19 cellular contexts compared by ENCODE assay signal in the genomic region with DNA sequence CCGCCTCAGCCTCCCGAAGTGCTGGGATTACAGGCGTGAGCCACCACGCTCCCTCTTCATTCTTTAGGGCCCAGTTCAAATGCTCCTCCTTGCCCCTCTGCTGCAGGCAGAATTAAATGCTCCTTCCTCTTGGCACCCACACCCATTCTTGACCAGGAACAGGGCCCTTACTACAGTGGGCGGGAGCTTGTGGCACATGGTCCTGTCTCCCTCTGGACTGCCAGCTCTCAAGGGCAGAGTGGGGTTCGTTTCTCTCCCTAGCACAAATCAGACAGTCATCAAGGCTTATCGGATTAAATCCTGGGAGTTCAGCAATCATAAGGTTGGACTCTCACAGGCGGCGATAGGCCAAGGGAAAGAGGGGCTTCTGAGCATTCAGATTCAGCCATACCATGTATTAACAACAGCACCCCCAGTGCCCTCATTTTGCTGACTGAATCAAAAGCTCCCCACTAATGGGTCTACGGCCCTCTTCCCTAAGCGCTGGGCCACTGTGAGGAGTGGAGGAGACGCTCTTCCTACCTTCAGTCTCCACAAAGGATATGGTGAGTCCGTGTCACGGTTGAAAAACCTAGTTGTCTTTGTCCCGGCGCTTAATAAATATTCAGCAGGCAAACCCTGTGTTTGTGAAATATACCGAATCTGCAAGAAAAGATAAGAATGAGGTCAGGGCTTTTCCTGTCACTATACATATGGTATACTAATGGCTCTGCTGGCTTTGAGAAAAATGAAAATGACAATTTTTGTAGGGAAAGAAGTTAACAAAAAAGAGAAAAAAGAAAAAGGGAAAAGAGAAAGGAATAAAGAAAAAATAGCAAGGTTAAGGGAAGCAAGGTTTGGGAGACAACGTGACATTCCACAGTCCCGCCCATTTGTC.
DNase-seq lines count a peak whose midpoint lies in the region; TF ChIP-seq lines count a peak whose summit lies in the region.
"Had no signal": no experiment of that assay in that cellular context is flagged by ENCODE, and none has a peak within 500 bp of the region (broad histone marks: within the 10 kb centered on the region; RNA-seq: fewer than 3 reads in every experiment).

No MANE protein-coding gene starts in this region.

- POLR2A ChIA-PET in activated CD4-positive, alpha-beta T cell treated with anti-CD3 and anti-CD28 coated beads, Interleukin-2, amount 10 ng/mL, durations not matched to agents 7 days and 5 days (lab: Charles Lee) = no interaction called here

- H3K27me3 Mint-ChIP-seq in activated CD4-positive, alpha-beta T cell treated with anti-CD3 and anti-CD28 coated beads, Interleukin-2, amount 10 ng/mL, durations not matched to agents 7 days and 5 days = no peaks in the 10 kb centered on the region
- H3K27me3 Mint-ChIP-seq in activated naive CD8-positive, alpha-beta T cell treated with anti-CD3 and anti-CD28 coated beads for 36 hours = no peaks in the 10 kb centered on the region
- no peaks in the 10 kb centered on the region for H3K27me3 Mint-ChIP-seq in osteocyte (ENCODE audit: unreplicated experiment)

- intact Hi-C loops in posterior vena cava (cut with DNase I) = no loop called here

- no peak overlapping the region for H3K4me3 Mint-ChIP-seq in activated CD4-positive, alpha-beta T cell treated with anti-CD3 and anti-CD28 coated beads, Interleukin-2, amount 10 ng/mL, durations not matched to agents 7 days and 5 days
- H3K4me3 Mint-ChIP-seq in activated naive CD8-positive, alpha-beta T cell treated with anti-CD3 and anti-CD28 coated beads for 36 hours = no peak overlapping the region
- no peak overlapping the region for H3K4me3 Mint-ChIP-seq in osteocyte (ENCODE audit: unreplicated experiment)

- peaks cover 11% of the 10 kb centered on the region for H3K9me3 Mint-ChIP-seq in activated CD4-positive, alpha-beta T cell treated with anti-CD3 and anti-CD28 coated beads, Interleukin-2, amount 10 ng/mL, durations not matched to agents 7 days and 5 days
- H3K9me3 Mint-ChIP-seq in activated naive CD8-positive, alpha-beta T cell treated with anti-CD3 and anti-CD28 coated beads for 36 hours = no peaks in the 10 kb centered on the region
- H3K9me3 Mint-ChIP-seq in osteocyte (ENCODE audit: unreplicated experiment) = no peaks in the 10 kb centered on the region

- peaks cover 75% of the 10 kb centered on the region for H3K4me1 Mint-ChIP-seq in activated CD4-positive, alpha-beta T cell treated with anti-CD3 and anti-CD28 coated beads, Interleukin-2, amount 10 ng/mL, durations not matched to agents 7 days and 5 days
- H3K4me1 Mint-ChIP-seq in activated naive CD8-positive, alpha-beta T cell treated with anti-CD3 and anti-CD28 coated beads for 36 hours = peaks cover 57% of the 10 kb centered on the region
- peaks cover 6% of the 10 kb centered on the region for H3K4me1 Mint-ChIP-seq in osteocyte (ENCODE audit: unreplicated experiment)

- H3K27ac Mint-ChIP-seq in activated CD4-positive, alpha-beta T cell treated with anti-CD3 and anti-CD28 coated beads, Interleukin-2, amount 10 ng/mL, durations not matched to agents 7 days and 5 days = peak overlapping the region; percentile 82
- peak overlapping the region; percentile 57 for H3K27ac Mint-ChIP-seq in activated naive CD8-positive, alpha-beta T cell treated with anti-CD3 and anti-CD28 coated beads for 36 hours
- H3K27ac Mint-ChIP-seq in osteocyte (ENCODE audit: unreplicated experiment) = peak overlapping the region; percentile 41

- TF ChIP-seq CTCF in osteocyte (IDR thresholded peaks at IDR 0.05) = no peak

- DNase-seq in activated CD4-positive, alpha-beta T cell treated with anti-CD3 and anti-CD28 coated beads, Interleukin-2, amount 10 ng/mL, durations not matched to agents 7 days and 5 days = no peak
- no peak for DNase-seq in activated CD4-positive, alpha-beta T cell treated with anti-CD3 and anti-CD28 coated beads for 48 hours
- DNase-seq in NCI-H82 (lab: John Stamatoyannopoulos, UW) (peak; percentile 73), osteocyte (ENCODE audit: extremely low spot score, unreplicated experiment) (no peak), posterior vena cava (ENCODE audit: low spot score) (no peak), foreskin melanocyte (no peak)
- DNase-seq in activated naive CD8-positive, alpha-beta T cell treated with anti-CD3 and anti-CD28 coated beads for 36 hours = no peak
- DNase-seq in stimulated activated CD4-positive, alpha-beta T cell treated with anti-CD3 and anti-CD28 coated beads, Interleukin-2, amount 100 ng/mL, for 48 hours = no peak
- DNase-seq: activated CD4-positive, alpha-beta T cell treated with anti-CD3 and anti-CD28 coated beads for 4 hours; activated T-cell treated with anti-CD3 and anti-CD28 coated beads, Interleukin-2, amount 50 U/mL, for 1 hour; gastrocnemius medialis; IMR-90; left colon; NCI-H1694 treated with DMSO at 0.1 percent for 48 hours; NCI-H2227 treated with DMSO at 0.1 percent for 48 hours; PC-9; psoas muscle; small intestine; T1000 had no signal

- peaks cover 62% of the 10 kb centered on the region for H3K36me3 Mint-ChIP-seq in activated CD4-positive, alpha-beta T cell treated with anti-CD3 and anti-CD28 coated beads, Interleukin-2, amount 10 ng/mL, durations not matched to agents 7 days and 5 days (ENCODE audit: low read depth)
- H3K36me3 Mint-ChIP-seq in activated naive CD8-positive, alpha-beta T cell treated with anti-CD3 and anti-CD28 coated beads for 36 hours = peaks cover 51% of the 10 kb centered on the region
- H3K36me3 Mint-ChIP-seq in osteocyte (ENCODE audit: unreplicated experiment) = peaks cover 53% of the 10 kb centered on the region

- CTCF ChIA-PET in activated CD4-positive, alpha-beta T cell treated with anti-CD3 and anti-CD28 coated beads, Interleukin-2, amount 10 ng/mL, durations not matched to agents 7 days and 5 days (lab: Charles Lee) = interaction anchor here (1.7 kb wide), 1 partner anchor 10 kb away, joined by 5 read pairs; no protein-coding TSS in a partner anchor
